In the genomic region with DNA sequence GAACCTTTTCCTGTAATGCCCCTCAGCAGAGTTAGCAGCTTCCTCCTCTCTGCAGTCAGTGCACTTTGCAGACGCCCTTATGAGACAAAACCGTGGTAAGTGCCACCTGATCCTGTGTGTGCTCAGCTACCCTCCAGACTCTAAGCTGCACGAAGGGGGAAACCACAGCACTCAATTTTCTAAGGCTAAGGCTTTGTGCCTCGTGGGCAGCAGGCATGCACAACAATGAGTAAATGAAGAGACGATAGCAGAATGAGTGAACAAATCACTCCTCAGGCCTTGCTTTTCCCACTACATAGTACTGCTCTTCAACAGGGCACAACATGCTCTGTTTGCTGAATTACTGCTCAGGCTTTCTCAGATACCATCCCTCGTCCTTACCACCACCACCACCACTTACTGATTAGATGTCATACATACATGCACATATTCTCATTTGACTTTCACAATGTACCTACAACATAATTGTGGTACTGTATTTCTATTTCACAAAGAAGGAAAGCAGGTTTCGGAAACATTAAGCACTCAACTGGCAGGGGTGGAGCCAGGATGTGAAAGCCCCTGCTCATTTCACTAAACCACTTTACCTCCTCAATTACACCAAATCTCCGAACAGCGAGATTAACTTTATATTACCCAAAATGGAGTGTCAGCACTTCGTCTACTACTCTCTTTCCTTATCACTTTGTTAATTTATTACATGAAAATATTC, we compare ENCODE assay signal across 9 cellular contexts.
DNase-seq lines count a peak whose midpoint lies in the region; ATAC-seq and TF ChIP-seq lines count a peak whose summit lies in the region.
"Had no signal": no experiment of that assay in that cellular context is flagged by ENCODE, and none has a peak within 500 bp of the region (broad histone marks: within the 10 kb centered on the region; RNA-seq: fewer than 3 reads in every experiment).

No MANE protein-coding gene starts in this region.

- intact Hi-C loops in ovary (cut with DNase I) = no loop called here

- no peaks in the 10 kb centered on the region for H3K4me1 ChIP-seq in ovary (ENCODE audit: insufficient read depth)

- no peak for TF ChIP-seq POLR2A in erythroblast (IDR thresholded peaks at IDR 0.05; ENCODE audit: low read length)
- no peak for TF ChIP-seq POLR2A in ovary (IDR thresholded peaks at IDR 0.05)

- H3K36me3 ChIP-seq in ovary = no peaks in the 10 kb centered on the region

- WGBS in ovary, 3 donors = 77 to 79% (median 78%) methylated on average over 10 of the region's 10 CpGs

- DNase-seq in Daoy (ENCODE audit: low read depth) = peak; percentile 5
- DNase-seq in activated CD4-positive, CD25-positive, alpha-beta regulatory T cell (lab: John Stamatoyannopoulos, UW) = peak; percentile 8 to 42 (median 23)
- DNase-seq in erythroblast (lab: John Stamatoyannopoulos, UW) = peak; percentile 17 to 31
- peak; percentile 47 to 48 for DNase-seq in stimulated activated CD8-positive, alpha-beta memory T cell treated with anti-CD3 and anti-CD28 coated beads, Interleukin-15, amount 100 ng/mL, for 48 hours (ENCODE audit: low read depth in 2 of 2)
- no peak for DNase-seq in cerebellar nuclear complex (lab: John Stamatoyannopoulos, UW)
- DNase-seq in ovary = no peak

- no peak for TF ChIP-seq CTCF in ovary (IDR thresholded peaks at IDR 0.05)

- ATAC-seq in GM19467 (IDR thresholded peaks at IDR 0.05; ENCODE audit: unreplicated experiment) (peak; percentile 73), HG03558 (IDR thresholded peaks at IDR 0.05; ENCODE audit: extremely low read depth, unreplicated experiment) (peak; percentile 58)

- no peak overlapping the region for H3K4me3 ChIP-seq in ovary

- no peak overlapping the region for H3K27ac ChIP-seq in ovary
- H3K27ac ChIP-seq: epithelial cell of prostate had no signal

- no peaks in the 10 kb centered on the region for H3K9me3 ChIP-seq in ovary

- TF ChIP-seq EP300 in ovary (IDR thresholded peaks at IDR 0.05) = no peak

- no peaks in the 10 kb centered on the region for H3K27me3 ChIP-seq in ovary

Comparison
In these comparisons a context has a peak if more than half of its experiments do, and no peak if none do; other contexts are left out.
1. DNase-seq: peak in Daoy (single experiment), activated CD4-positive, CD25-positive, alpha-beta regulatory T cell (4 of 4), erythroblast (2 of 2) and stimulated activated CD8-positive, alpha-beta memory T cell treated with anti-CD3 and anti-CD28 coated beads, Interleukin-15, amount 100 ng/mL, for 48 hours (2 of 2); none in cerebellar nuclear complex (0 of 2) and ovary (0 of 5).